Comparison of ENCODE assay signal across 15 cellular contexts in the genomic region with DNA sequence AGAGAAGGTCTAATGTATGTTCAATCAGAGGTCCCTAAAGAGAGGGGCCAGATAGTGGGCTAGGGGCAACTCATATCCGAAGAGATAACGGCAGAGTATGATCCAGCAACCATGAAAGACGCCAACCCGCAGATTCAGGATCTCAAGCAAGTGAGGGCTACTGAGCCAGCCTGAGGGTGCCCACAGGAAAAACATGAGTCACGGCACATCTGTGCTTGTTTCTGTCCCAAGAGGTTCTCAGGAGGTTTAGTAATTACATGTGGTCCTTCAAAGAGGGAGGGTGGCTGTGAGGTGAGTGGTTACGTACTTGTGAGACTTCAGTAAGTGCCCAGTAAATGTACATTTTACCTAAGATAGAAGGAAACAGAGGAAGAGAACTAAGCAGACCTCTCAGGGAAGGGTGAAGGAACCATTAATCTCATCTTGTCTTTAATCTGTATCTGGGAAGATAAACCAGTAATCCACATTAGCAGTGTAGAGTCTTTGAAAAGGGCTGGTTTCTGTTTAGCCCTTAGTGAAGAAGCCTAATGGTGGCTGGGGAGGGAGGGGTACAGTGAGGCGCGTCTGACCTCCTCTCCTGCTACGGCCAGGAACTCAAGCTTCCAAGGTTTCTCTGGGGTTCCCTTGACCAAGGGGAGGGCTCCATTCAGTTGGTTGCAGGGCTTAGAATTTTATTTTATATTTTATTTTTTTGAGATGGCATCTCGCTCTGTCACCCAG. TPM values are rescaled to one million over a fixed set of nuclear protein-coding genes. Genes with fewer than 3 reads are reported as not detected.
A peak's percentile ranks its signal among the peaks of the same experiment; 100 is the strongest.
DNase-seq lines count a peak whose midpoint lies in the region; ATAC-seq and TF ChIP-seq lines count a peak whose summit lies in the region.
"Had no signal": no experiment of that assay in that cellular context is flagged by ENCODE, and none has a peak within 500 bp of the region (broad histone marks: within the 10 kb centered on the region; RNA-seq: fewer than 3 reads in every experiment).

No MANE protein-coding gene starts in this region.

- peak overlapping the region in 1 of 9 donors; percentile 48 for H3K27ac Mint-ChIP-seq in naive thymus-derived CD4-positive, alpha-beta T cell
- peak overlapping the region in 1 of 2 donors; percentile 39 for H3K27ac Mint-ChIP-seq in effector memory CD8-positive, alpha-beta T cell
- H3K27ac Mint-ChIP-seq: activated CD4-positive, alpha-beta T cell treated with anti-CD3 and anti-CD28 coated beads, Interleukin-2, amount 10 ng/mL, durations not matched to agents 24 days and 14 days; CD4-positive, CD25-positive, alpha-beta regulatory T cell had no signal

- H3K4me1 ChIP-seq in naive thymus-derived CD4-positive, alpha-beta T cell (ENCODE audit: control insufficient read depth in 2 of 2, insufficient read depth in 2 of 2, low read length in 2 of 2) = no peaks in the 10 kb centered on the region

- H3K9me3 Mint-ChIP-seq in naive thymus-derived CD4-positive, alpha-beta T cell = no peaks in the 10 kb centered on the region
- H3K9me3 Mint-ChIP-seq in effector memory CD8-positive, alpha-beta T cell = no peaks in the 10 kb centered on the region
- H3K9me3 Mint-ChIP-seq: activated CD4-positive, alpha-beta T cell treated with anti-CD3 and anti-CD28 coated beads, Interleukin-2, amount 10 ng/mL, durations not matched to agents 24 days and 14 days; CD4-positive, CD25-positive, alpha-beta regulatory T cell had no signal

- H3K4me3 ChIP-seq in NB4 (ENCODE audit: low read depth, low read length) (peak overlapping the region; percentile 55), fibroblast of pulmonary artery (replicated peaks; ENCODE audit: low read depth, low read length) (no peak overlapping the region)
- H3K4me3 ChIP-seq in naive thymus-derived CD4-positive, alpha-beta T cell (ENCODE audit: low read length) = no peak overlapping the region

- H3K9me3 ChIP-seq in naive thymus-derived CD4-positive, alpha-beta T cell (ENCODE audit: control insufficient read depth in 2 of 3, low read length in 3 of 3) = no peaks in the 10 kb centered on the region

- CTCF ChIA-PET in naive thymus-derived CD4-positive, alpha-beta T cell (lab: Charles Lee) = no interaction called here

- DNase-seq in AML-193 (lab: John Stamatoyannopoulos, UW) = peak; percentile 32 to 38
- peak; percentile 93 for DNase-seq in NB4 (ENCODE audit: low read depth)
- DNase-seq in fibroblast of pulmonary artery (ENCODE audit: low read depth) = peak; percentile 25
- no peak for DNase-seq in naive thymus-derived CD4-positive, alpha-beta T cell
- DNase-seq in effector memory CD8-positive, alpha-beta T cell = no peak
- DNase-seq: activated CD4-positive, alpha-beta T cell treated with anti-CD3 and anti-CD28 coated beads, Interleukin-2, amount 10 ng/mL, durations not matched to agents 24 days and 14 days; amygdala; CD4-positive, CD25-positive, alpha-beta regulatory T cell; NCI-H774; small intestine; stimulated activated CD8-positive, alpha-beta memory T cell treated with anti-CD3 and anti-CD28 coated beads, Interleukin-4, amount 100 ng/mL, for 48 hours; SW 1271 had no signal

- intact Hi-C loops in naive thymus-derived CD4-positive, alpha-beta T cell (cut with micrococcal nuclease) = no loop called here

- no peak for TF ChIP-seq POLR2A in NB4 (IDR thresholded peaks at IDR 0.05; ENCODE audit: extremely low read depth, insufficient read length)

- H3K27me3 Mint-ChIP-seq in naive thymus-derived CD4-positive, alpha-beta T cell = no peaks in the 10 kb centered on the region
- no peaks in the 10 kb centered on the region for H3K27me3 Mint-ChIP-seq in effector memory CD8-positive, alpha-beta T cell
- H3K27me3 Mint-ChIP-seq: activated CD4-positive, alpha-beta T cell treated with anti-CD3 and anti-CD28 coated beads, Interleukin-2, amount 10 ng/mL, durations not matched to agents 24 days and 14 days; CD4-positive, CD25-positive, alpha-beta regulatory T cell had no signal

- POLR2A ChIA-PET in naive thymus-derived CD4-positive, alpha-beta T cell (lab: Charles Lee) = interaction anchor here (0.6 kb wide), 2 partner anchors 9 to 394 kb away, joined by 3 read pairs; no protein-coding TSS in a partner anchor

- peaks cover 5 to 29% (median 15%) of the 10 kb centered on the region in 7 donors for H3K4me1 Mint-ChIP-seq in naive thymus-derived CD4-positive, alpha-beta T cell
- H3K4me1 Mint-ChIP-seq in effector memory CD8-positive, alpha-beta T cell (ENCODE audit: low read depth in 2 of 2) = peaks cover 7 to 17% of the 10 kb centered on the region in 2 donors

- H3K36me3 ChIP-seq in naive thymus-derived CD4-positive, alpha-beta T cell (ENCODE audit: control insufficient read depth in 2 of 3, insufficient read depth in 3 of 3, low read length in 3 of 3) = peaks cover 0 to 23% (median 0%) of the 10 kb centered on the region in 3 experiments

- H3K36me3 Mint-ChIP-seq in naive thymus-derived CD4-positive, alpha-beta T cell = peaks cover 3 to 34% (median 19%) of the 10 kb centered on the region in 5 donors
- H3K36me3 Mint-ChIP-seq in effector memory CD8-positive, alpha-beta T cell (ENCODE audit: insufficient read depth) = peaks cover 10% of the 10 kb centered on the region

- H3K4me3 Mint-ChIP-seq in naive thymus-derived CD4-positive, alpha-beta T cell = no peak overlapping the region
- no peak overlapping the region for H3K4me3 Mint-ChIP-seq in effector memory CD8-positive, alpha-beta T cell
- H3K4me3 Mint-ChIP-seq: activated CD4-positive, alpha-beta T cell treated with anti-CD3 and anti-CD28 coated beads, Interleukin-2, amount 10 ng/mL, durations not matched to agents 24 days and 14 days had no signal

- H3K27me3 ChIP-seq in naive thymus-derived CD4-positive, alpha-beta T cell (ENCODE audit: control insufficient read depth in 2 of 2, insufficient read depth in 2 of 2, low read length in 2 of 2) = no peaks in the 10 kb centered on the region

- H3K27ac ChIP-seq in naive thymus-derived CD4-positive, alpha-beta T cell (ENCODE audit: low read depth, low read length) = no peak overlapping the region

- peak; percentile 59 for ATAC-seq in GM18867 (IDR thresholded peaks at IDR 0.05; ENCODE audit: unreplicated experiment)
- no peak for ATAC-seq in HG03097 (IDR thresholded peaks at IDR 0.05; ENCODE audit: low FRiP score, unreplicated experiment)
- ATAC-seq in naive thymus-derived CD4-positive, alpha-beta T cell = no peak
- no peak for ATAC-seq in effector memory CD8-positive, alpha-beta T cell (replicated peaks)
- no peak for ATAC-seq in HG02973 (IDR thresholded peaks at IDR 0.05; ENCODE audit: unreplicated experiment)

- TF ChIP-seq CTCF in NB4 (IDR thresholded peaks at IDR 0.05; ENCODE audit: low read depth, low read length) (no peak), fibroblast of pulmonary artery (IDR thresholded peaks at IDR 0.05; ENCODE audit: low read length, missing control alignments) (no peak)

RNA-seq across cellular contexts. Expression of a gene that starts 10.2 kb away (rescaled TPM):
- 10 to 100 TPM; 19.0 to 34.8 (median 25.6) TPM for total RNA-seq in naive thymus-derived CD4-positive, alpha-beta T cell
- polyA plus RNA-seq in naive thymus-derived CD4-positive, alpha-beta T cell = 10 to 100 TPM in 1 of 2 donors, 1 to 10 TPM in 1; 9.9 to 18.9 TPM

RNA-seq across cellular contexts. Expression of a gene that starts 10.9 kb away (rescaled TPM):
- 100 to 1,000 TPM in 1 of 5 experiments, 10 to 100 TPM in 4; 64.3 to 172 (median 86.9) TPM for total RNA-seq in naive thymus-derived CD4-positive, alpha-beta T cell
- 100 to 1,000 TPM; 186 to 215 TPM for polyA plus RNA-seq in naive thymus-derived CD4-positive, alpha-beta T cell

RNA-seq across cellular contexts. Expression of a gene that starts 18.4 kb away (rescaled TPM):
- total RNA-seq in naive thymus-derived CD4-positive, alpha-beta T cell = 100 to 1,000 TPM in 1 of 5 experiments, 10 to 100 TPM in 4; 74.4 to 119 (median 92.0) TPM
- polyA plus RNA-seq in naive thymus-derived CD4-positive, alpha-beta T cell = 10 to 100 TPM; 77.2 to 94.3 TPM

RNA-seq across cellular contexts. Expression of a gene that starts 18.7 kb away (rescaled TPM):
- total RNA-seq in naive thymus-derived CD4-positive, alpha-beta T cell = 100 to 1,000 TPM in 2 of 5 experiments, 10 to 100 TPM in 3; 47.1 to 125 (median 63.2) TPM
- 100 to 1,000 TPM in 1 of 2 donors, 10 to 100 TPM in 1; 89.3 to 111 TPM for polyA plus RNA-seq in naive thymus-derived CD4-positive, alpha-beta T cell

RNA-seq across cellular contexts. Expression of a gene that starts 33.0 kb away (rescaled TPM):
- not detected for total RNA-seq in naive thymus-derived CD4-positive, alpha-beta T cell
- polyA plus RNA-seq in naive thymus-derived CD4-positive, alpha-beta T cell = not detected
- total RNA-seq: activated CD4-positive, alpha-beta T cell treated with anti-CD3 and anti-CD28 coated beads, Interleukin-2, amount 10 ng/mL, durations not matched to agents 24 days and 14 days; CD4-positive, CD25-positive, alpha-beta regulatory T cell had no signal
- polyA plus RNA-seq: CD4-positive, CD25-positive, alpha-beta regulatory T cell; small intestine had no signal

Comparison
In these comparisons a context has a peak if more than half of its experiments do, and no peak if none do; other contexts are left out.
1. DNase-seq: peak in AML-193 (2 of 2), NB4 (single experiment) and fibroblast of pulmonary artery (single experiment); none in naive thymus-derived CD4-positive, alpha-beta T cell (0 of 9) and effector memory CD8-positive, alpha-beta T cell (0 of 3).